Comparison of ENCODE assay signal across 31 cellular contexts in the genomic region with DNA sequence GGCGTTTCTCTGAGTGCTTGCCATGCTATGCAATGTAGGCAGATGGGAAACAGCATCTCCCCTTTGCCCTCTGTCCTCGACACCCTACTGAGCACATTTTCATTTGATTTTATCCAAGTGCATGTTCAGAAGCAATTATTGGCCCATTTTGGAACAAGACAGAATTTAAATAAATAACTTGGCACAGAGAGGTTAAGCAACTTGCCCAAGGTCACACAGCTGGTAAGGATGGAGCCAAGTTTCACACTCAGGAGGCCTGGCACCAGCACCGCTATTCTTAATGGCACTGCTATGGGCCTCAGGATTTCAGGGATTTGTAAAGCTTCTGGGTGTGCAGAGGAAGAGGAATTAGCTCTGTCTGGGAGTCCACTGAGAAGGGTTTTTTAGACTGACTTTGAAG. TPM values are rescaled to one million over a fixed set of nuclear protein-coding genes. Genes with fewer than 3 reads are reported as not detected.
"Had no signal": no experiment of that assay in that cellular context is flagged by ENCODE, and none has a peak within 500 bp of the region (broad histone marks: within the 10 kb centered on the region; RNA-seq: fewer than 3 reads in every experiment).

No MANE protein-coding gene starts in this region.

- H3K27me3 ChIP-seq: gastrocnemius medialis, heart left ventricle, hepatocyte, pancreas, right lobe of liver, tibial nerve, upper lobe of left lung had no signal

- H3K79me2 ChIP-seq: hepatocyte had no signal

- H3K4me1 ChIP-seq: left lung, pancreas, right lobe of liver, upper lobe of left lung had no signal

- H2AFZ ChIP-seq: hepatocyte had no signal

- H3K4me3 Mint-ChIP-seq: endodermal cell; mesothelial cell of epicardium; natural killer cell treated with Interleukin-12 subunit alpha and Interleukin-12 subunit beta and Interleukin-15 and Interleukin-18, amount 100 ng/mL, for 72 hours; stimulated activated naive B cell treated with anti-CD40 and anti-IgM and Interleukin-4, amounts not matched to agents 10 μg/mL and 1 μg/mL and 100 μg/mL, for 72 hours; stimulated activated naive CD8-positive, alpha-beta T cell treated with anti-CD3 and anti-CD28 coated beads, Interleukin-15, Interleukin-2, amounts not matched to agents 100 ng/mL and 50 ng/mL, for 24 hours had no signal

- DNase-seq: effector CD4-positive, alpha-beta T cell; endodermal cell; foreskin fibroblast; gastrocnemius medialis; mesenchymal stem cell; naive B cell; nucleus accumbens; small intestine; stimulated activated CD4-positive, alpha-beta T cell treated with anti-CD3 and anti-CD28 coated beads, Interleukin-15, amount 100 ng/mL, for 24 hours; stimulated activated CD4-positive, alpha-beta T cell treated with anti-CD3 and anti-CD28 coated beads, Interleukin-2, amount 100 ng/mL, for 48 hours; stimulated activated naive B cell treated with anti-CD40 and anti-IgM and Interleukin-4, amounts not matched to agents 10 μg/mL and 1 μg/mL and 100 μg/mL, for 72 hours had no signal

- H3K27ac Mint-ChIP-seq: endodermal cell; mesothelial cell of epicardium; natural killer cell treated with Interleukin-12 subunit alpha and Interleukin-12 subunit beta and Interleukin-15 and Interleukin-18, amount 100 ng/mL, for 72 hours; stimulated activated naive B cell treated with anti-CD40 and anti-IgM and Interleukin-4, amounts not matched to agents 10 μg/mL and 1 μg/mL and 100 μg/mL, for 72 hours; stimulated activated naive CD8-positive, alpha-beta T cell treated with anti-CD3 and anti-CD28 coated beads, Interleukin-15, Interleukin-2, amounts not matched to agents 100 ng/mL and 50 ng/mL, for 24 hours had no signal

- H3K36me3 Mint-ChIP-seq: mesothelial cell of epicardium; naive B cell; natural killer cell treated with Interleukin-12 subunit alpha and Interleukin-12 subunit beta and Interleukin-15 and Interleukin-18, amount 100 ng/mL, for 72 hours; stimulated activated naive B cell treated with anti-CD40 and anti-IgM and Interleukin-4, amounts not matched to agents 10 μg/mL and 1 μg/mL and 100 μg/mL, for 72 hours had no signal

- H3K9me3 Mint-ChIP-seq: endodermal cell; mesothelial cell of epicardium; natural killer cell treated with Interleukin-12 subunit alpha and Interleukin-12 subunit beta and Interleukin-15 and Interleukin-18, amount 100 ng/mL, for 72 hours; stimulated activated naive B cell treated with anti-CD40 and anti-IgM and Interleukin-4, amounts not matched to agents 10 μg/mL and 1 μg/mL and 100 μg/mL, for 72 hours; stimulated activated naive CD8-positive, alpha-beta T cell treated with anti-CD3 and anti-CD28 coated beads, Interleukin-15, Interleukin-2, amounts not matched to agents 100 ng/mL and 50 ng/mL, for 24 hours had no signal

- H3K4me3 ChIP-seq: dorsolateral prefrontal cortex, gastrocnemius medialis, heart left ventricle, hepatocyte, left lung, mucosa of descending colon, pancreas, right lobe of liver, thoracic aorta, tibial nerve, upper lobe of left lung had no signal

- H3K4me2 ChIP-seq: hepatocyte had no signal

- ATAC-seq: esophagus mucosa; gastrocnemius medialis; heart left ventricle; left cardiac atrium; left lung; mucosa of descending colon; natural killer cell treated with Interleukin-12 subunit alpha and Interleukin-12 subunit beta and Interleukin-15 and Interleukin-18, amount 100 ng/mL, for 72 hours; pancreas; right lobe of liver; stimulated activated naive B cell treated with anti-CD40 and anti-IgM and Interleukin-4, amounts not matched to agents 10 μg/mL and 1 μg/mL and 100 μg/mL, for 72 hours had no signal

- H3K9me3 ChIP-seq: gastrocnemius medialis, heart left ventricle, left lung, mucosa of descending colon, pancreas, right lobe of liver, thoracic aorta, tibial nerve, upper lobe of left lung had no signal

- H3K36me3 ChIP-seq: gastrocnemius medialis, heart left ventricle, left lung, pancreas, right lobe of liver, thoracic aorta, tibial nerve, upper lobe of left lung had no signal

- H3K27ac ChIP-seq: dorsolateral prefrontal cortex, epithelial cell of prostate, hepatocyte, left lung, pancreas, right lobe of liver, thoracic aorta, tibial nerve, upper lobe of left lung had no signal

- H3K4me1 Mint-ChIP-seq: endodermal cell; mesothelial cell of epicardium; naive B cell; stimulated activated naive B cell treated with anti-CD40 and anti-IgM and Interleukin-4, amounts not matched to agents 10 μg/mL and 1 μg/mL and 100 μg/mL, for 72 hours had no signal

- FAIRE-seq: colon, pancreas, small intestine, urothelium cell line had no signal

RNA-seq across cellular contexts. Expression of gene GRIP2, which starts 2.5 kb away (rescaled TPM):
- total RNA-seq: kidney epithelial cell; lung microvascular endothelial cell; natural killer cell treated with Interleukin-12 subunit alpha and Interleukin-12 subunit beta and Interleukin-15 and Interleukin-18, amount 100 ng/mL, for 72 hours had no signal
